In the genomic region with DNA sequence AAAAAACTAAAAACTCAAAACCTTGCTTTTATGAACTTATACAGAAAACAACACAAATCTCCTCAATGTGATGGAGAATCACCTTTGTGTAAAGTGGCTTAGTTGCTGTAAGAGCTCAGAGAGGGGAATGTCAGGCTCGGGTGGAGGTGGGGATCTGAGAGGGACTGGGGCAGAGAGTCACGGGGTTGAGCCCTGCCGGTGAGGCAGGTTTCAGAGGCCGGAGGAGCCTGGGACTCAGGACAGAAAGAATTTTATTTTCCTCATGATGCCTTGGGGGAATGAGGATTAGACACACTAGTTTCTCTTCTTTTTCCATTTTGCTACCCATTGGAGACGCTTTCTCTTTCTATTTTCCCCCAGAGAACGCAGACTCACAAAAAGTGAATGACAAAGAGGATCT, we compare ENCODE assay signal across 29 cellular contexts.
"Had no signal": no experiment of that assay in that cellular context is flagged by ENCODE, and none has a peak within 500 bp of the region (broad histone marks: within the 10 kb centered on the region; RNA-seq: fewer than 3 reads in every experiment).

No MANE protein-coding gene starts in this region.

- H3K36me3 Mint-ChIP-seq: immature natural killer cell; naive thymus-derived CD4-positive, alpha-beta T cell; stimulated activated memory B cell treated with anti-CD40 and anti-IgM and Interleukin-4, amounts not matched to agents 10 μg/mL and 1 μg/mL and 100 μg/mL, for 72 hours had no signal

- H3K4me1 Mint-ChIP-seq: immature natural killer cell; stimulated activated memory B cell treated with anti-CD40 and anti-IgM and Interleukin-4, amounts not matched to agents 10 μg/mL and 1 μg/mL and 100 μg/mL, for 72 hours; stimulated activated naive CD8-positive, alpha-beta T cell treated with anti-CD3 and anti-CD28 coated beads, Interleukin-15, amount 100 ng/mL, for 72 hours had no signal

- H3K79me2 ChIP-seq: parathyroid adenoma had no signal

- H3K4me1 ChIP-seq: left lung, lower lobe of right lung, parathyroid adenoma, right atrium auricular region, right lobe of liver, tibial nerve, upper lobe of right lung had no signal

- H3K27me3 ChIP-seq: right atrium auricular region, right lobe of liver, tibial nerve, upper lobe of right lung had no signal

- H3K4me3 ChIP-seq: left lung, lower lobe of right lung, mucosa of descending colon, right atrium auricular region, right lobe of liver, smooth muscle cell, tibial nerve, upper lobe of right lung had no signal

- H3K4me3 Mint-ChIP-seq: immature natural killer cell; naive thymus-derived CD4-positive, alpha-beta T cell; nephron; neural crest cell; stimulated activated memory B cell treated with anti-CD40 and anti-IgM and Interleukin-4, amounts not matched to agents 10 μg/mL and 1 μg/mL and 100 μg/mL, for 72 hours; stimulated activated naive CD8-positive, alpha-beta T cell treated with anti-CD3 and anti-CD28 coated beads, Interleukin-15, amount 100 ng/mL, for 72 hours had no signal

- H3K9me3 Mint-ChIP-seq: immature natural killer cell; nephron; neural crest cell; stimulated activated memory B cell treated with anti-CD40 and anti-IgM and Interleukin-4, amounts not matched to agents 10 μg/mL and 1 μg/mL and 100 μg/mL, for 72 hours; stimulated activated naive CD8-positive, alpha-beta T cell treated with anti-CD3 and anti-CD28 coated beads, Interleukin-15, amount 100 ng/mL, for 72 hours had no signal

- H3K27ac ChIP-seq: left lung, lower lobe of right lung, neutrophil, parathyroid adenoma, right atrium auricular region, right lobe of liver, tibial nerve, upper lobe of right lung had no signal

- H2AFZ ChIP-seq: parathyroid adenoma had no signal

- H3K4me2 ChIP-seq: smooth muscle cell had no signal

- H3K36me3 ChIP-seq: left lung, lower lobe of right lung, neutrophil, right atrium auricular region, right lobe of liver, tibial nerve, upper lobe of right lung had no signal

- ATAC-seq: left colon; left lung; lower lobe of right lung; mucosa of descending colon; naive thymus-derived CD4-positive, alpha-beta T cell; right lobe of liver; stimulated activated memory B cell treated with anti-CD40 and anti-IgM and Interleukin-4, amounts not matched to agents 10 μg/mL and 1 μg/mL and 100 μg/mL, for 72 hours; stimulated activated naive CD8-positive, alpha-beta T cell treated with anti-CD3 and anti-CD28 coated beads, Interleukin-15, amount 100 ng/mL, for 72 hours; upper lobe of right lung had no signal

- DNase-seq: hypothalamus; immature natural killer cell; kidney; left colon; left lung; lower lobe of right lung; mammary epithelial cell; mesenchymal stem cell; midbrain; mucosa of descending colon; naive thymus-derived CD4-positive, alpha-beta T cell; occipital lobe; right lobe of liver; stimulated activated CD4-positive, alpha-beta T cell treated with anti-CD3 and anti-CD28 coated beads, Interleukin-1b, Interleukin-23, amount 100 ng/mL, for 48 hours; stimulated activated CD4-positive, alpha-beta T cell treated with anti-CD3 and anti-CD28 coated beads, Interleukin-2, amount 100 ng/mL, for 48 hours; stimulated activated CD4-positive, alpha-beta T cell treated with anti-CD3 and anti-CD28 coated beads, Interleukin-4, amount 100 ng/mL, for 4 hours; stimulated activated CD8-positive, alpha-beta memory T cell treated with anti-CD3 and anti-CD28 coated beads, Interleukin-4, amount 100 ng/mL, for 48 hours; stimulated activated naive CD4-positive, alpha-beta T cell treated with Interleukin-2 at 50 U/mL for 16 hours; stimulated activated naive CD8-positive, alpha-beta T cell treated with anti-CD3 and anti-CD28 coated beads, Interleukin-15, amount 100 ng/mL, for 72 hours; substantia nigra; upper lobe of right lung had no signal

- H3K27ac Mint-ChIP-seq: immature natural killer cell; naive thymus-derived CD4-positive, alpha-beta T cell; nephron; stimulated activated memory B cell treated with anti-CD40 and anti-IgM and Interleukin-4, amounts not matched to agents 10 μg/mL and 1 μg/mL and 100 μg/mL, for 72 hours; stimulated activated naive CD8-positive, alpha-beta T cell treated with anti-CD3 and anti-CD28 coated beads, Interleukin-15, amount 100 ng/mL, for 72 hours had no signal
